ENCODE assay signal across 1 cellular context in genomic region chr2:29293830-29294438, GRCh38.
TF ChIP-seq lines count a peak whose summit lies in the region.

No MANE protein-coding gene starts in this region.

TF ChIP-seq in WTC11, 78 proteins besides CTCF, POLR2A, EP300 and RAD21 (continued from another document and continues in another):
- TF ChIP-seq SMAD3 (CRISPR knock-in tag; IDR thresholded peaks at IDR 0.05; ENCODE audit: borderline replicate concordance) (no peak), ZNF232 (CRISPR knock-in tag; IDR thresholded peaks at IDR 0.05) (0 out of 2 replicates have a peak, but pooled peaks have one; percentile 56), ESRRA (CRISPR knock-in tag; IDR thresholded peaks at IDR 0.05; ENCODE audit: borderline replicate concordance) (peak; percentile 52; the same call in 1 of the 2 replicates), ELF4 (CRISPR knock-in tag; IDR thresholded peaks at IDR 0.05; ENCODE audit: low read depth) (no peak), ZNF512 (CRISPR knock-in tag; IDR thresholded peaks at IDR 0.05; ENCODE audit: borderline replicate concordance) (no peak), SMAD4 (CRISPR knock-in tag; IDR thresholded peaks at IDR 0.05) (peak; percentile 41; the same call in 1 of the 2 replicates), CREB1 (CRISPR knock-in tag; IDR thresholded peaks at IDR 0.05) (no peak), HMGA2 (CRISPR knock-in tag; IDR thresholded peaks at IDR 0.05) (no peak), ZSCAN18 (CRISPR knock-in tag; IDR thresholded peaks at IDR 0.05) (no peak), NFATC4 (CRISPR knock-in tag; IDR thresholded peaks at IDR 0.05) (no peak), ZNF121 (CRISPR knock-in tag; IDR thresholded peaks at IDR 0.05) (no peak), ZNF671 (CRISPR knock-in tag; IDR thresholded peaks at IDR 0.05) (no peak), ATF1 (CRISPR knock-in tag; IDR thresholded peaks at IDR 0.05) (no peak), ZNF263 (CRISPR knock-in tag; IDR thresholded peaks at IDR 0.05; ENCODE audit: low read depth) (no peak), FOXP1 (CRISPR knock-in tag; IDR thresholded peaks at IDR 0.05; ENCODE audit: borderline replicate concordance) (no peak), RELA (CRISPR knock-in tag; IDR thresholded peaks at IDR 0.05; ENCODE audit: borderline replicate concordance) (no peak), TEAD4 (CRISPR knock-in tag; IDR thresholded peaks at IDR 0.05) (no peak), ARID4B (CRISPR knock-in tag; IDR thresholded peaks at IDR 0.05; ENCODE audit: borderline replicate concordance) (peak; percentile 85), MXD4 (CRISPR knock-in tag; IDR thresholded peaks at IDR 0.05; ENCODE audit: borderline replicate concordance) (no peak), ZNF281 (CRISPR knock-in tag; IDR thresholded peaks at IDR 0.05) (no peak), PRRX2 (CRISPR knock-in tag; IDR thresholded peaks at IDR 0.05) (no peak), ZNF425 (CRISPR knock-in tag; conservative IDR thresholded peaks at IDR 0.05) (no peak), JAZF1 (CRISPR knock-in tag; IDR thresholded peaks at IDR 0.05) (no peak), GRHL2 (CRISPR knock-in tag; IDR thresholded peaks at IDR 0.05; ENCODE audit: insufficient replicate concordance, severe bottlenecking) (no peak), ETV6 (CRISPR knock-in tag; IDR thresholded peaks at IDR 0.05) (no peak), KAT7 (CRISPR knock-in tag; IDR thresholded peaks at IDR 0.05; ENCODE audit: borderline replicate concordance) (no peak), ZNF396 (CRISPR knock-in tag; IDR thresholded peaks at IDR 0.05; ENCODE audit: borderline replicate concordance) (no peak), NFYB (CRISPR knock-in tag; conservative IDR thresholded peaks at IDR 0.05; ENCODE audit: low read depth) (no peak; the same call in 1 of the 2 replicates), ZNF219 (CRISPR knock-in tag; IDR thresholded peaks at IDR 0.05; ENCODE audit: borderline replicate concordance) (peak; percentile 40; the same call in 1 of the 2 replicates), NR3C1 (CRISPR knock-in tag; conservative IDR thresholded peaks at IDR 0.05; ENCODE audit: low read depth) (no peak), ZNF416 (CRISPR knock-in tag; IDR thresholded peaks at IDR 0.05) (no peak), NR2C2 (CRISPR knock-in tag; IDR thresholded peaks at IDR 0.05) (no peak), FOXJ3 (CRISPR knock-in tag; IDR thresholded peaks at IDR 0.05; ENCODE audit: borderline replicate concordance) (no peak), JUN (CRISPR knock-in tag; IDR thresholded peaks at IDR 0.05) (0 out of 2 replicates have a peak, but pooled peaks have one; percentile 45), FOXK1 (CRISPR knock-in tag; IDR thresholded peaks at IDR 0.05) (peak; percentile 17; the same call in 1 of the 2 replicates)
- TF ChIP-seq, protein P1, sequence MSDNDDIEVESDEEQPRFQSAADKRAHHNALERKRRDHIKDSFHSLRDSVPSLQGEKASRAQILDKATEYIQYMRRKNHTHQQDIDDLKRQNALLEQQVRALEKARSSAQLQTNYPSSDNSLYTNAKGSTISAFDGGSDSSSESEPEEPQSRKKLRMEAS (CRISPR knock-in tag; IDR thresholded peaks at IDR 0.05), result peak; percentile 23; the same call in 1 of the 2 replicates
- TF ChIP-seq, protein P2, sequence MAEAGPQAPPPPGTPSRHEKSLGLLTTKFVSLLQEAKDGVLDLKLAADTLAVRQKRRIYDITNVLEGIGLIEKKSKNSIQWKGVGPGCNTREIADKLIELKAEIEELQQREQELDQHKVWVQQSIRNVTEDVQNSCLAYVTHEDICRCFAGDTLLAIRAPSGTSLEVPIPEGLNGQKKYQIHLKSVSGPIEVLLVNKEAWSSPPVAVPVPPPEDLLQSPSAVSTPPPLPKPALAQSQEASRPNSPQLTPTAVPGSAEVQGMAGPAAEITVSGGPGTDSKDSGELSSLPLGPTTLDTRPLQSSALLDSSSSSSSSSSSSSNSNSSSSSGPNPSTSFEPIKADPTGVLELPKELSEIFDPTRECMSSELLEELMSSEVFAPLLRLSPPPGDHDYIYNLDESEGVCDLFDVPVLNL (CRISPR knock-in tag; IDR thresholded peaks at IDR 0.05; ENCODE audit: borderline replicate concordance, low read depth), result no peak
- TF ChIP-seq, protein P3, sequence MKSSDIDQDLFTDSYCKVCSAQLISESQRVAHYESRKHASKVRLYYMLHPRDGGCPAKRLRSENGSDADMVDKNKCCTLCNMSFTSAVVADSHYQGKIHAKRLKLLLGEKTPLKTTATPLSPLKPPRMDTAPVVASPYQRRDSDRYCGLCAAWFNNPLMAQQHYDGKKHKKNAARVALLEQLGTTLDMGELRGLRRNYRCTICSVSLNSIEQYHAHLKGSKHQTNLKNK (CRISPR knock-in tag; IDR thresholded peaks at IDR 0.05), result no peak
- TF ChIP-seq, protein P4, sequence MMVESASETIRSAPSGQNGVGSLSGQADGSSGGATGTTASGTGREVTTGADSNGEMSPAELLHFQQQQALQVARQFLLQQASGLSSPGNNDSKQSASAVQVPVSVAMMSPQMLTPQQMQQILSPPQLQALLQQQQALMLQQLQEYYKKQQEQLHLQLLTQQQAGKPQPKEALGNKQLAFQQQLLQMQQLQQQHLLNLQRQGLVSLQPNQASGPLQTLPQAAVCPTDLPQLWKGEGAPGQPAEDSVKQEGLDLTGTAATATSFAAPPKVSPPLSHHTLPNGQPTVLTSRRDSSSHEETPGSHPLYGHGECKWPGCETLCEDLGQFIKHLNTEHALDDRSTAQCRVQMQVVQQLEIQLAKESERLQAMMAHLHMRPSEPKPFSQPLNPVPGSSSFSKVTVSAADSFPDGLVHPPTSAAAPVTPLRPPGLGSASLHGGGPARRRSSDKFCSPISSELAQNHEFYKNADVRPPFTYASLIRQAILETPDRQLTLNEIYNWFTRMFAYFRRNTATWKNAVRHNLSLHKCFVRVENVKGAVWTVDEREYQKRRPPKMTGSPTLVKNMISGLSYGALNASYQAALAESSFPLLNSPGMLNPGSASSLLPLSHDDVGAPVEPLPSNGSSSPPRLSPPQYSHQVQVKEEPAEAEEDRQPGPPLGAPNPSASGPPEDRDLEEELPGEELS (CRISPR knock-in tag; IDR thresholded peaks at IDR 0.05), result peak; percentile 47; the same call in 1 of the 2 replicates
- TF ChIP-seq, protein P5, sequence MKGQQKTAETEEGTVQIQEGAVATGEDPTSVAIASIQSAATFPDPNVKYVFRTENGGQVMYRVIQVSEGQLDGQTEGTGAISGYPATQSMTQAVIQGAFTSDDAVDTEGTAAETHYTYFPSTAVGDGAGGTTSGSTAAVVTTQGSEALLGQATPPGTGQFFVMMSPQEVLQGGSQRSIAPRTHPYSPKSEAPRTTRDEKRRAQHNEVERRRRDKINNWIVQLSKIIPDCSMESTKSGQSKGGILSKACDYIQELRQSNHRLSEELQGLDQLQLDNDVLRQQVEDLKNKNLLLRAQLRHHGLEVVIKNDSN (CRISPR knock-in tag; IDR thresholded peaks at IDR 0.05), result peak; percentile 56
- TF ChIP-seq, protein P6, sequence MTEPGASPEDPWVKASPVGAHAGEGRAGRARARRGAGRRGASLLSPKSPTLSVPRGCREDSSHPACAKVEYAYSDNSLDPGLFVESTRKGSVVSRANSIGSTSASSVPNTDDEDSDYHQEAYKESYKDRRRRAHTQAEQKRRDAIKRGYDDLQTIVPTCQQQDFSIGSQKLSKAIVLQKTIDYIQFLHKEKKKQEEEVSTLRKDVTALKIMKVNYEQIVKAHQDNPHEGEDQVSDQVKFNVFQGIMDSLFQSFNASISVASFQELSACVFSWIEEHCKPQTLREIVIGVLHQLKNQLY (CRISPR knock-in tag; IDR thresholded peaks at IDR 0.05), result no peak
- TF ChIP-seq, protein P7, sequence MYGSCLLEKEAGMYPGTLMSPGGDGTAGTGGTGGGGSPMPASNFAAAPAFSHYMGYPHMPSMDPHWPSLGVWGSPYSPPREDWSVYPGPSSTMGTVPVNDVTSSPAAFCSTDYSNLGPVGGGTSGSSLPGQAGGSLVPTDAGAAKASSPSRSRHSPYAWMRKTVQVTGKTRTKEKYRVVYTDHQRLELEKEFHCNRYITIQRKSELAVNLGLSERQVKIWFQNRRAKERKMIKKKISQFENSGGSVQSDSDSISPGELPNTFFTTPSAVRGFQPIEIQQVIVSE (CRISPR knock-in tag; IDR thresholded peaks at IDR 0.05; ENCODE audit: borderline replicate concordance), result no peak
